8 cellular contexts compared by ENCODE assay signal in the genomic region with DNA sequence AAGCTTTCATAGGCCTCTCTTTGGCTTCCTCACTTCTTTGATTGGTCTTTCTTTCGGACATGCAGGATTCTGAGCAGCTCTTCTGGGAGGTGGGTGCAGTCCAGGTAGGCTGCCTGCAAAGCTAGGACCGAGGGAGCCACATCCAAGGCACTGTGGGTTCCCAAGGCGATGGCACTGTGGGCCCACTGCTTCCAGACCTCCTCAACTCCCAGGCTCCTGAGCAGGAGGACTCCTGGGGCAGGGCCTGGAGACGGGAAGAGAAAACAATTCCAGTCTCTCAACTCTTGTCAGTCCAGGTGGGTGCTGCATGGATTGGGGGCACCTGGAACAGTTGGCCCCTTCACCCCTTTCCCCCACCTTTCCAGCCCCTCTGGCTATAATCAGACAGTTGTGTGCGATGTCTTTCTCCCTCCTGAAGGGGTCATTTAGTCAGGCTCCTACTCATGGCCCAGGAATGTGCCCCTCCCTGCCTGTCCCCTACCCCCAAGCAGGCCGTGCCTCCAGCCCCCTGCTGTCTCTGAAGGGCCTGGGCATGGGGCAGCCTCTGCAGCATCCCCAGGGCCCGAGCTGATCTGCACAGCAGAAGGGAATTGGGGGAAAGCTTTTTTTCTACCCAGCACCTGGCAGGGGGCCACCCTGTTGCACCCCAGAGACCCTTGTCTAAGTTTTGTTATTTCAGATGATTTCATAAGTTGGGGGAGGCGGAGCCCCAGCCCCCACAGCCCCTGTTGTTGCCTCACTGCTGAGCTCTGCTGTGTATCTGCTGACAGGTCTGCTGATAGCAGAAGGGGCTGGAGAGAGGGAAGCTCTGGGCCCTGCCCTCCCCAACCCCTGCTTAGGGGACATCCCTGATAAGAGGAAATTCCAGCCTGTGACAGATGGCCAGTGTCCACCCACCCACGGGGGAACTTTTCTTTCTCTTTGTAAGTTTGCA.
DNase-seq lines count a peak whose midpoint lies in the region; ATAC-seq and TF ChIP-seq lines count a peak whose summit lies in the region.

No MANE protein-coding gene starts in this region.

- peaks cover 42% of the 10 kb centered on the region for H3K4me1 ChIP-seq in ovary (ENCODE audit: insufficient read depth)

- no peak overlapping the region for H3K4me3 ChIP-seq in fibroblast of mammary gland (ENCODE audit: control insufficient read depth, low read depth, low read length)
- no peak overlapping the region for H3K4me3 ChIP-seq in ovary

- H3K27ac ChIP-seq in ovary, result peak overlapping the region; percentile 56 to 74

- TF ChIP-seq CTCF in fibroblast of mammary gland (conservative IDR thresholded peaks at IDR 0.05; ENCODE audit: control insufficient read depth, insufficient read depth, low read depth, low read length) (no peak), ovary (IDR thresholded peaks at IDR 0.05) (no peak)

- no peaks in the 10 kb centered on the region for H3K27me3 ChIP-seq in ovary

- ATAC-seq in GM21723 (IDR thresholded peaks at IDR 0.05; ENCODE audit: unreplicated experiment), result no peak

- intact Hi-C loops in ovary (cut with DNase I), result no loop called here

- WGBS in ovary, 3 donors, result 43 to 46% (median 43%) methylated on average over 9 of the region's 9 CpGs

- no peak for TF ChIP-seq EP300 in ovary (IDR thresholded peaks at IDR 0.05)

- H3K36me3 ChIP-seq in ovary, result no peaks in the 10 kb centered on the region

- peak; percentile 94 for DNase-seq in ELF-1 (ENCODE audit: low read depth, low spot score)
- DNase-seq in SK-N-DZ (ENCODE audit: low spot score), result peak; percentile 45
- DNase-seq in fibroblast of mammary gland (ENCODE audit: low read depth), result peak; percentile 57
- peak; percentile 66 to 86 (median 71) for DNase-seq in ovary
- no peak for DNase-seq in NK-92 treated with Interleukin-12 subunit alpha and Interleukin-12 subunit beta, amount 100 ng/mL, for 24 hours (lab: John Stamatoyannopoulos, UW)
- DNase-seq in 8988T, result no peak
- no peak for DNase-seq in SHP77 treated with DMSO at 0.1 percent for 48 hours (lab: John Stamatoyannopoulos, UW)

- no peaks in the 10 kb centered on the region for H3K9me3 ChIP-seq in ovary

- no peak for TF ChIP-seq POLR2A in ovary (IDR thresholded peaks at IDR 0.05)

Comparison
In these comparisons a context has a peak if more than half of its experiments do, and no peak if none do; other contexts are left out.
1. DNase-seq: peak in ELF-1 (single experiment), SK-N-DZ (single experiment), fibroblast of mammary gland (single experiment) and ovary (5 of 5); none in NK-92 treated with Interleukin-12 subunit alpha and Interleukin-12 subunit beta, amount 100 ng/mL, for 24 hours (single experiment), 8988T (single experiment) and SHP77 treated with DMSO at 0.1 percent for 48 hours (single experiment).